ENCODE assay signal across 1 cellular context in the genomic region with DNA sequence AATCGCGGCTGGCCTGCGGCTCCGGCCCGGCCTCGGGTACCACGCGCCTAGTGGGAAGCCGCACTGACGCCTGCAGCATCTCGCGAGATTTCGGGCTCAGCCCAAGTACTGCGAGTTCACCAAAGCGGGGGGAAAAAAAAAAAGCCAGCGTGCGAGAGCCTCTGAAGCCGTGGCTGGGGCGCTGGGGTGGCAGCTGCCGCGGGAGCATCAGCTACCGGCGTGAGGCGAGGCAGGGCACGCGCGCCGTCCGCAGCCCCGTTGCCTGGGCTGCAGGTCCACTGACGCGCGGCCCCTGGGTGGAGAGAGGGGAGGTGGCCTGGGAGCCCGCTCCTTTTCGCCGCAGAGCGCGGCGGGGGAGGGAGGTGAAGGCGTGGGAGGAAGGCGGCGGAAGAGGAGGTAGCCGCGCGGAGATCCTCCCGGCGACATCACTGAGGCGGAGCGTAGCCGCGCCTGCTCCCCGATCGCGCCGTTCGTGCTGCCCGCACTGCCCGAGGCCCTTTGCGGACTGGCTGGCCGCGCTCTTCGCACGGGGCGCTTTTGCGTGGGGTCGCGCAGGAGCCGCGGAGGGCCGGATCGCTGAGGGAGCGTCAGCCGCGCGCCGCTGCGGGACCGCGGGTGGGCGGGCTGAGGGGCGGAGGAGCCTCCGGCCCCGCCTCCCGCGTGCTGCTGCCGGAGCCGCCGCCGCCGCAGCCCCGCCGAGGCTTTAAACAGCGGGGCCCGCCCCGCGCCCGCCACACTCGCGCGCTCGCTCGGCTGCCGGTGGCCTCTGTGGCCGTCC.
TF ChIP-seq lines count a peak whose summit lies in the region.

A gene (plus strand): TSS at position 734 of the 778 bp plus-strand sequence. CDS start 189 bp downstream, outside the sequence.

TF ChIP-seq in HepG2, 621 proteins besides CTCF, POLR2A, EP300 and RAD21 (continued from another document and continues in another):
- TF ChIP-seq CCDC6 (CRISPR knock-in tag; IDR thresholded peaks at IDR 0.05): no peak
- TF ChIP-seq, protein P1, sequence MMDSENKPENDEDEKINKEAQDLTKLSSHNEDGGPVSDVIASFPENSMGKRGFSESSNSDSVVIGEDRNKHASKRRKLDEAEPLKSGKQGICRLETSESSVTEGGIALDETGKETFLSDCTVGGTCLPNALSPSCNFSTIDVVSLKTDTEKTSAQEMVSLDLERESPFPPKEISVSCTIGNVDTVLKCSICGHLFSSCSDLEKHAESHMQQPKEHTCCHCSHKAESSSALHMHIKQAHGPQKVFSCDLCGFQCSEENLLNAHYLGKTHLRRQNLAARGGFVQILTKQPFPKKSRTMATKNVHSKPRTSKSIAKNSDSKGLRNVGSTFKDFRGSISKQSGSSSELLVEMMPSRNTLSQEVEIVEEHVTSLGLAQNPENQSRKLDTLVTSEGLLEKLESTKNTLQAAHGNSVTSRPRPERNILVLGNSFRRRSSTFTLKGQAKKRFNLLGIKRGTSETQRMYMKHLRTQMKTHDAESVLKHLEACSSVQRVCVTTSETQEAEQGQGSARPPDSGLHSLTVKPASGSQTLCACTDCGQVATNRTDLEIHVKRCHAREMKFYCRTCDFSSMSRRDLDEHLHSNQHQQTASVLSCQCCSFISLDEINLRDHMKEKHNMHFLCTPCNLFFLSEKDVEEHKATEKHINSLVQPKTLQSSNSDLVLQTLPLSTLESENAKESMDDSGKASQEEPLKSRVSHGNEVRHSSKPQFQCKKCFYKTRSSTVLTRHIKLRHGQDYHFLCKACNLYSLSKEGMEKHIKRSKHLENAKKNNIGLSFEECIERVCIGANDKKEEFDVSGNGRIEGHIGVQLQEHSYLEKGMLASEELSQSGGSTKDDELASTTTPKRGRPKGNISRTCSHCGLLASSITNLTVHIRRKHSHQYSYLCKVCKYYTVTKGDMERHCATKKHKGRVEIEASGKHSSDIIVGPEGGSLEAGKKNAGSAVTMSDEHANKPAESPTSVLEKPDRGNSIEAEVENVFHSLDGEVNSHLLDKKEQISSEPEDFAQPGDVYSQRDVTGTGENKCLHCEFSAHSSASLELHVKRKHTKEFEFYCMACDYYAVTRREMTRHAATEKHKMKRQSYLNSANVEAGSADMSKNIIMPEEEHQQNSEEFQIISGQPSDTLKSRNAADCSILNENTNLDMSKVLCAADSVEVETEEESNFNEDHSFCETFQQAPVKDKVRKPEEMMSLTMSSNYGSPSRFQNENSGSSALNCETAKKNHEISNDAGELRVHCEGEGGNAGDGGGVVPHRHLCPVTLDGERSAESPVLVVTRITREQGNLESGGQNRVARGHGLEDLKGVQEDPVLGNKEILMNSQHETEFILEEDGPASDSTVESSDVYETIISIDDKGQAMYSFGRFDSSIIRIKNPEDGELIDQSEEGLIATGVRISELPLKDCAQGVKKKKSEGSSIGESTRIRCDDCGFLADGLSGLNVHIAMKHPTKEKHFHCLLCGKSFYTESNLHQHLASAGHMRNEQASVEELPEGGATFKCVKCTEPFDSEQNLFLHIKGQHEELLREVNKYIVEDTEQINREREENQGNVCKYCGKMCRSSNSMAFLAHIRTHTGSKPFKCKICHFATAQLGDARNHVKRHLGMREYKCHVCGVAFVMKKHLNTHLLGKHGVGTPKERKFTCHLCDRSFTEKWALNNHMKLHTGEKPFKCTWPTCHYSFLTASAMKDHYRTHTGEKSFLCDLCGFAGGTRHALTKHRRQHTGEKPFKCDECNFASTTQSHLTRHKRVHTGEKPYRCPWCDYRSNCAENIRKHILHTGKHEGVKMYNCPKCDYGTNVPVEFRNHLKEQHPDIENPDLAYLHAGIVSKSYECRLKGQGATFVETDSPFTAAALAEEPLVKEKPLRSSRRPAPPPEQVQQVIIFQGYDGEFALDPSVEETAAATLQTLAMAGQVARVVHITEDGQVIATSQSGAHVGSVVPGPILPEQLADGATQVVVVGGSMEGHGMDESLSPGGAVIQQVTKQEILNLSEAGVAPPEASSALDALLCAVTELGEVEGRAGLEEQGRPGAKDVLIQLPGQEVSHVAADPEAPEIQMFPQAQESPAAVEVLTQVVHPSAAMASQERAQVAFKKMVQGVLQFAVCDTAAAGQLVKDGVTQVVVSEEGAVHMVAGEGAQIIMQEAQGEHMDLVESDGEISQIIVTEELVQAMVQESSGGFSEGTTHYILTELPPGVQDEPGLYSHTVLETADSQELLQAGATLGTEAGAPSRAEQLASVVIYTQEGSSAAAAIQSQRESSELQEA (CRISPR knock-in tag; IDR thresholded peaks at IDR 0.05; ENCODE audit: not compliant biosample characterization): no peak
- TF ChIP-seq, protein P2, sequence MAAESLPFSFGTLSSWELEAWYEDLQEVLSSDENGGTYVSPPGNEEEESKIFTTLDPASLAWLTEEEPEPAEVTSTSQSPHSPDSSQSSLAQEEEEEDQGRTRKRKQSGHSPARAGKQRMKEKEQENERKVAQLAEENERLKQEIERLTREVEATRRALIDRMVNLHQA (CRISPR knock-in tag; IDR thresholded peaks at IDR 0.05): no peak
- no peak for TF ChIP-seq SMYD3 (CRISPR knock-in tag; IDR thresholded peaks at IDR 0.05)
- no peak for TF ChIP-seq ZNF3 (CRISPR knock-in tag; IDR thresholded peaks at IDR 0.05)
- TF ChIP-seq SMAD9 (CRISPR knock-in tag; IDR thresholded peaks at IDR 0.05): no peak
- no peak for TF ChIP-seq CBX5 (CRISPR knock-in tag; IDR thresholded peaks at IDR 0.05; ENCODE audit: borderline replicate concordance)
- no peak for TF ChIP-seq KLF15 (CRISPR knock-in tag; IDR thresholded peaks at IDR 0.05; ENCODE audit: borderline replicate concordance)
- TF ChIP-seq ZNF768 (CRISPR knock-in tag; IDR thresholded peaks at IDR 0.05): peak; percentile 18; the same call in 1 of the 2 replicates
- TF ChIP-seq, protein P3, sequence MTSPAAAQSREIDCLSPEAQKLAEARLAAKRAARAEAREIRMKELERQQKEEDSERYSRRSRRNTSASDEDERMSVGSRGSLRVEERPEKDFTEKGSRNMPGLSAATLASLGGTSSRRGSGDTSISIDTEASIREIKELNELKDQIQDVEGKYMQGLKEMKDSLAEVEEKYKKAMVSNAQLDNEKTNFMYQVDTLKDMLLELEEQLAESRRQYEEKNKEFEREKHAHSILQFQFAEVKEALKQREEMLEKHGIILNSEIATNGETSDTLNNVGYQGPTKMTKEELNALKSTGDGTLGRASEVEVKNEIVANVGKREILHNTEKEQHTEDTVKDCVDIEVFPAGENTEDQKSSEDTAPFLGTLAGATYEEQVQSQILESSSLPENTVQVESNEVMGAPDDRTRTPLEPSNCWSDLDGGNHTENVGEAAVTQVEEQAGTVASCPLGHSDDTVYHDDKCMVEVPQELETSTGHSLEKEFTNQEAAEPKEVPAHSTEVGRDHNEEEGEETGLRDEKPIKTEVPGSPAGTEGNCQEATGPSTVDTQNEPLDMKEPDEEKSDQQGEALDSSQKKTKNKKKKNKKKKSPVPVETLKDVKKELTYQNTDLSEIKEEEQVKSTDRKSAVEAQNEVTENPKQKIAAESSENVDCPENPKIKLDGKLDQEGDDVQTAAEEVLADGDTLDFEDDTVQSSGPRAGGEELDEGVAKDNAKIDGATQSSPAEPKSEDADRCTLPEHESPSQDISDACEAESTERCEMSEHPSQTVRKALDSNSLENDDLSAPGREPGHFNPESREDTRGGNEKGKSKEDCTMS (CRISPR knock-in tag; conservative IDR thresholded peaks at IDR 0.05): no peak
- TF ChIP-seq SIX1 (CRISPR knock-in tag; IDR thresholded peaks at IDR 0.05; ENCODE audit: borderline replicate concordance): no peak
- TF ChIP-seq, protein P4, sequence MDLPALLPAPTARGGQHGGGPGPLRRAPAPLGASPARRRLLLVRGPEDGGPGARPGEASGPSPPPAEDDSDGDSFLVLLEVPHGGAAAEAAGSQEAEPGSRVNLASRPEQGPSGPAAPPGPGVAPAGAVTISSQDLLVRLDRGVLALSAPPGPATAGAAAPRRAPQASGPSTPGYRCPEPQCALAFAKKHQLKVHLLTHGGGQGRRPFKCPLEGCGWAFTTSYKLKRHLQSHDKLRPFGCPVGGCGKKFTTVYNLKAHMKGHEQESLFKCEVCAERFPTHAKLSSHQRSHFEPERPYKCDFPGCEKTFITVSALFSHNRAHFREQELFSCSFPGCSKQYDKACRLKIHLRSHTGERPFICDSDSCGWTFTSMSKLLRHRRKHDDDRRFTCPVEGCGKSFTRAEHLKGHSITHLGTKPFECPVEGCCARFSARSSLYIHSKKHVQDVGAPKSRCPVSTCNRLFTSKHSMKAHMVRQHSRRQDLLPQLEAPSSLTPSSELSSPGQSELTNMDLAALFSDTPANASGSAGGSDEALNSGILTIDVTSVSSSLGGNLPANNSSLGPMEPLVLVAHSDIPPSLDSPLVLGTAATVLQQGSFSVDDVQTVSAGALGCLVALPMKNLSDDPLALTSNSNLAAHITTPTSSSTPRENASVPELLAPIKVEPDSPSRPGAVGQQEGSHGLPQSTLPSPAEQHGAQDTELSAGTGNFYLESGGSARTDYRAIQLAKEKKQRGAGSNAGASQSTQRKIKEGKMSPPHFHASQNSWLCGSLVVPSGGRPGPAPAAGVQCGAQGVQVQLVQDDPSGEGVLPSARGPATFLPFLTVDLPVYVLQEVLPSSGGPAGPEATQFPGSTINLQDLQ (CRISPR knock-in tag; IDR thresholded peaks at IDR 0.05): no peak
- no peak for TF ChIP-seq ZNF24 (IDR thresholded peaks at IDR 0.05)
- no peak for TF ChIP-seq NFIC (IDR thresholded peaks at IDR 0.05; ENCODE audit: low read length)
- TF ChIP-seq, protein P5, sequence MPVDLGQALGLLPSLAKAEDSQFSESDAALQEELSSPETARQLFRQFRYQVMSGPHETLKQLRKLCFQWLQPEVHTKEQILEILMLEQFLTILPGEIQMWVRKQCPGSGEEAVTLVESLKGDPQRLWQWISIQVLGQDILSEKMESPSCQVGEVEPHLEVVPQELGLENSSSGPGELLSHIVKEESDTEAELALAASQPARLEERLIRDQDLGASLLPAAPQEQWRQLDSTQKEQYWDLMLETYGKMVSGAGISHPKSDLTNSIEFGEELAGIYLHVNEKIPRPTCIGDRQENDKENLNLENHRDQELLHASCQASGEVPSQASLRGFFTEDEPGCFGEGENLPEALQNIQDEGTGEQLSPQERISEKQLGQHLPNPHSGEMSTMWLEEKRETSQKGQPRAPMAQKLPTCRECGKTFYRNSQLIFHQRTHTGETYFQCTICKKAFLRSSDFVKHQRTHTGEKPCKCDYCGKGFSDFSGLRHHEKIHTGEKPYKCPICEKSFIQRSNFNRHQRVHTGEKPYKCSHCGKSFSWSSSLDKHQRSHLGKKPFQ (CRISPR knock-in tag; IDR thresholded peaks at IDR 0.05; ENCODE audit: insufficient replicate concordance): no peak
- peak; percentile 79; the same call in 1 of the 2 replicates for TF ChIP-seq MYC (CRISPR knock-in tag; IDR thresholded peaks at IDR 0.05; ENCODE audit: borderline replicate concordance)
- no peak for TF ChIP-seq ZNF850 (CRISPR knock-in tag; conservative IDR thresholded peaks at IDR 0.05)
- TF ChIP-seq, protein P6, sequence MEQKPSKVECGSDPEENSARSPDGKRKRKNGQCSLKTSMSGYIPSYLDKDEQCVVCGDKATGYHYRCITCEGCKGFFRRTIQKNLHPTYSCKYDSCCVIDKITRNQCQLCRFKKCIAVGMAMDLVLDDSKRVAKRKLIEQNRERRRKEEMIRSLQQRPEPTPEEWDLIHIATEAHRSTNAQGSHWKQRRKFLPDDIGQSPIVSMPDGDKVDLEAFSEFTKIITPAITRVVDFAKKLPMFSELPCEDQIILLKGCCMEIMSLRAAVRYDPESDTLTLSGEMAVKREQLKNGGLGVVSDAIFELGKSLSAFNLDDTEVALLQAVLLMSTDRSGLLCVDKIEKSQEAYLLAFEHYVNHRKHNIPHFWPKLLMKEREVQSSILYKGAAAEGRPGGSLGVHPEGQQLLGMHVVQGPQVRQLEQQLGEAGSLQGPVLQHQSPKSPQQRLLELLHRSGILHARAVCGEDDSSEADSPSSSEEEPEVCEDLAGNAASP (CRISPR knock-in tag; IDR thresholded peaks at IDR 0.05; ENCODE audit: borderline replicate concordance): no peak
- no peak for TF ChIP-seq RORA (CRISPR knock-in tag; IDR thresholded peaks at IDR 0.05)
- TF ChIP-seq, protein P7, sequence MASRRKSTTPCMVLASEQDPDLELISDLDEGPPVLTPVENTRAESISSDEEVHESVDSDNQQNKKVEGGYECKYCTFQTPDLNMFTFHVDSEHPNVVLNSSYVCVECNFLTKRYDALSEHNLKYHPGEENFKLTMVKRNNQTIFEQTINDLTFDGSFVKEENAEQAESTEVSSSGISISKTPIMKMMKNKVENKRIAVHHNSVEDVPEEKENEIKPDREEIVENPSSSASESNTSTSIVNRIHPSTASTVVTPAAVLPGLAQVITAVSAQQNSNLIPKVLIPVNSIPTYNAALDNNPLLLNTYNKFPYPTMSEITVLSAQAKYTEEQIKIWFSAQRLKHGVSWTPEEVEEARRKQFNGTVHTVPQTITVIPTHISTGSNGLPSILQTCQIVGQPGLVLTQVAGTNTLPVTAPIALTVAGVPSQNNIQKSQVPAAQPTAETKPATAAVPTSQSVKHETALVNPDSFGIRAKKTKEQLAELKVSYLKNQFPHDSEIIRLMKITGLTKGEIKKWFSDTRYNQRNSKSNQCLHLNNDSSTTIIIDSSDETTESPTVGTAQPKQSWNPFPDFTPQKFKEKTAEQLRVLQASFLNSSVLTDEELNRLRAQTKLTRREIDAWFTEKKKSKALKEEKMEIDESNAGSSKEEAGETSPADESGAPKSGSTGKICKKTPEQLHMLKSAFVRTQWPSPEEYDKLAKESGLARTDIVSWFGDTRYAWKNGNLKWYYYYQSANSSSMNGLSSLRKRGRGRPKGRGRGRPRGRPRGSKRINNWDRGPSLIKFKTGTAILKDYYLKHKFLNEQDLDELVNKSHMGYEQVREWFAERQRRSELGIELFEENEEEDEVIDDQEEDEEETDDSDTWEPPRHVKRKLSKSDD (CRISPR knock-in tag; IDR thresholded peaks at IDR 0.05; ENCODE audit: low read depth): no peak
- no peak for TF ChIP-seq NR2F2 (IDR thresholded peaks at IDR 0.05; ENCODE audit: borderline replicate concordance, low read depth)
- no peak for TF ChIP-seq ZBTB3 (CRISPR knock-in tag; IDR thresholded peaks at IDR 0.05; ENCODE audit: borderline replicate concordance, low read depth)
- TF ChIP-seq KMT2A (CRISPR knock-in tag; IDR thresholded peaks at IDR 0.05): 0 out of 2 replicates have a peak, but pooled peaks have one; percentile 62
- TF ChIP-seq, protein P8, sequence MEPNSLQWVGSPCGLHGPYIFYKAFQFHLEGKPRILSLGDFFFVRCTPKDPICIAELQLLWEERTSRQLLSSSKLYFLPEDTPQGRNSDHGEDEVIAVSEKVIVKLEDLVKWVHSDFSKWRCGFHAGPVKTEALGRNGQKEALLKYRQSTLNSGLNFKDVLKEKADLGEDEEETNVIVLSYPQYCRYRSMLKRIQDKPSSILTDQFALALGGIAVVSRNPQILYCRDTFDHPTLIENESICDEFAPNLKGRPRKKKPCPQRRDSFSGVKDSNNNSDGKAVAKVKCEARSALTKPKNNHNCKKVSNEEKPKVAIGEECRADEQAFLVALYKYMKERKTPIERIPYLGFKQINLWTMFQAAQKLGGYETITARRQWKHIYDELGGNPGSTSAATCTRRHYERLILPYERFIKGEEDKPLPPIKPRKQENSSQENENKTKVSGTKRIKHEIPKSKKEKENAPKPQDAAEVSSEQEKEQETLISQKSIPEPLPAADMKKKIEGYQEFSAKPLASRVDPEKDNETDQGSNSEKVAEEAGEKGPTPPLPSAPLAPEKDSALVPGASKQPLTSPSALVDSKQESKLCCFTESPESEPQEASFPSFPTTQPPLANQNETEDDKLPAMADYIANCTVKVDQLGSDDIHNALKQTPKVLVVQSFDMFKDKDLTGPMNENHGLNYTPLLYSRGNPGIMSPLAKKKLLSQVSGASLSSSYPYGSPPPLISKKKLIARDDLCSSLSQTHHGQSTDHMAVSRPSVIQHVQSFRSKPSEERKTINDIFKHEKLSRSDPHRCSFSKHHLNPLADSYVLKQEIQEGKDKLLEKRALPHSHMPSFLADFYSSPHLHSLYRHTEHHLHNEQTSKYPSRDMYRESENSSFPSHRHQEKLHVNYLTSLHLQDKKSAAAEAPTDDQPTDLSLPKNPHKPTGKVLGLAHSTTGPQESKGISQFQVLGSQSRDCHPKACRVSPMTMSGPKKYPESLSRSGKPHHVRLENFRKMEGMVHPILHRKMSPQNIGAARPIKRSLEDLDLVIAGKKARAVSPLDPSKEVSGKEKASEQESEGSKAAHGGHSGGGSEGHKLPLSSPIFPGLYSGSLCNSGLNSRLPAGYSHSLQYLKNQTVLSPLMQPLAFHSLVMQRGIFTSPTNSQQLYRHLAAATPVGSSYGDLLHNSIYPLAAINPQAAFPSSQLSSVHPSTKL (CRISPR knock-in tag; IDR thresholded peaks at IDR 0.05): peak; percentile 3; the same call in 1 of the 2 replicates
- no peak for TF ChIP-seq RELA (CRISPR knock-in tag; IDR thresholded peaks at IDR 0.05)
